Comparison of ENCODE assay signal across 8 cellular contexts in genomic region chr1:3068400-3069361, GRCh38. TPM values are rescaled to one million over a fixed set of nuclear protein-coding genes. Genes with fewer than 3 reads are reported as not detected.
DNase-seq lines count a peak whose midpoint lies in the region; ATAC-seq and TF ChIP-seq lines count a peak whose summit lies in the region.

Gene PRDM16 (plus strand): TSS chr1:3069203. CDS start chr1:3069260, 57 bp downstream.

- H3K4me2 ChIP-seq in Loucy (ENCODE audit: low read depth, low read length, poor library complexity, severe bottlenecking) = peak within 1 kb of the TSS; percentile 81

- CTCF ChIA-PET in BJ (lab: Yijun Ruan, JAX) = no interaction called here

- H3K79me2 ChIP-seq in Loucy (ENCODE audit: insufficient read depth, low read length) = peaks cover 72% of the 10 kb centered on the region

- H3K4me1 ChIP-seq in Loucy (ENCODE audit: insufficient read depth, low read length, poor library complexity, severe bottlenecking) (peaks cover 28% of the 10 kb centered on the region), breast epithelium (peaks cover 3 to 11% of the 10 kb centered on the region in 2 donors)

- DNase-seq in BJ (ENCODE audit: low read depth) (no peak), breast epithelium (ENCODE audit: low spot score in 2 of 2) (no peak), kidney epithelial cell (ENCODE audit: low read depth) (no peak), activated gamma-delta T cell (lab: John Stamatoyannopoulos, UW) (no peak)
- DNase-seq in stimulated activated CD4-positive, alpha-beta T cell treated with anti-CD3 and anti-CD28 coated beads, Interleukin-4, amount 100 ng/mL, for 4 hours = peak; percentile 24 to 30

- no peaks in the 10 kb centered on the region for H3F3A ChIP-seq in Loucy (ENCODE audit: low read depth)

- no peak for TF ChIP-seq POLR2A in breast epithelium (IDR thresholded peaks at IDR 0.05)

- H3K9me3 ChIP-seq in Loucy (ENCODE audit: insufficient read depth, low read depth, low read length) (no peaks in the 10 kb centered on the region), breast epithelium (no peaks in the 10 kb centered on the region)

- H3K9me2 ChIP-seq in Loucy (replicated peaks; ENCODE audit: low read depth, low read length) = no peaks in the 10 kb centered on the region

- H3K9ac ChIP-seq in Loucy (ENCODE audit: low read depth, low read length, poor library complexity, severe bottlenecking) = peak within 1 kb of the TSS; percentile 89

- H3K4me3 ChIP-seq in BJ (ENCODE audit: low read depth, low read length) (peak within 1 kb of the TSS; percentile 41), Loucy (ENCODE audit: low read length, poor library complexity, severe bottlenecking) (peak within 1 kb of the TSS; percentile 92), breast epithelium (peak within 1 kb of the TSS; percentile 71 to 81 (median 74)), kidney epithelial cell (ENCODE audit: low read depth, low read length) (peak within 1 kb of the TSS; percentile 37)

- H4K20me1 ChIP-seq in Loucy (ENCODE audit: insufficient read depth, low read length, poor library complexity, severe bottlenecking) = peaks cover 24% of the 10 kb centered on the region

- H3K27ac ChIP-seq in breast epithelium = peak within 1 kb of the TSS; percentile 45 to 59

- H3K36me3 ChIP-seq in BJ (ENCODE audit: control insufficient read depth, insufficient read depth, low read length) (no peaks in the 10 kb centered on the region), Loucy (ENCODE audit: insufficient read depth, low read length) (no peaks in the 10 kb centered on the region), breast epithelium (no peaks in the 10 kb centered on the region), kidney epithelial cell (ENCODE audit: control insufficient read depth, insufficient read depth, low read length) (no peaks in the 10 kb centered on the region)

- peaks cover 50% of the 10 kb centered on the region for H3K27me3 ChIP-seq in BJ (ENCODE audit: control insufficient read depth, insufficient read depth, low read length)
- H3K27me3 ChIP-seq in Loucy (ENCODE audit: insufficient read depth, low read length, poor library complexity, severe bottlenecking) = no peaks in the 10 kb centered on the region
- peaks cover 7 to 91% of the 10 kb centered on the region in 2 donors for H3K27me3 ChIP-seq in breast epithelium
- H3K27me3 ChIP-seq in kidney epithelial cell (ENCODE audit: control insufficient read depth, insufficient read depth, low read length) = peaks cover 91% of the 10 kb centered on the region

- peak within 1 kb of the TSS; percentile 92 for H2AFZ ChIP-seq in Loucy (ENCODE audit: low read length)

- ATAC-seq in GM21737 (IDR thresholded peaks at IDR 0.05; ENCODE audit: unreplicated experiment) = no peak
- ATAC-seq in HG02870 (IDR thresholded peaks at IDR 0.05; ENCODE audit: unreplicated experiment) = no peak

- intact Hi-C loops in breast epithelium (cut with DNase I; ENCODE audit: low total_unique reads) = no loop called here

- TF ChIP-seq CTCF in BJ (IDR thresholded peaks at IDR 0.05; ENCODE audit: insufficient read depth, low read depth, low read length) = no peak
- TF ChIP-seq CTCF in Loucy (conservative IDR thresholded peaks at IDR 0.05; ENCODE audit: low read length) = no peak
- TF ChIP-seq CTCF in breast epithelium (IDR thresholded peaks at IDR 0.05) = no peak
- TF ChIP-seq CTCF in kidney epithelial cell (IDR thresholded peaks at IDR 0.05; ENCODE audit: insufficient read depth, low read length, poor library complexity, severe bottlenecking) = no peak

- POLR2A ChIA-PET in BJ (lab: Charles Lee) = no interaction called here

RNA-seq across cellular contexts. Expression of gene PRDM16, which starts in this region (rescaled TPM):
- polyA plus RNA-seq in BJ (2011; rRNA removed) = 0.01 and 0.02 TPM in 2 replicates
- polyA minus RNA-seq in BJ (2011; rRNA and poly(A)+ RNA removed) = not detected in 2 replicates
- total RNA-seq in breast epithelium = 1 to 10 TPM in 2 of 3 donors, under 1 TPM in 1; 0.48 to 3.8 (median 3.6) TPM
- total RNA-seq in kidney epithelial cell = 1.4 and 5.6 TPM in 2 replicates

Comparison
In these comparisons a context has a peak if more than half of its experiments do, and no peak if none do; other contexts are left out.
1. DNase-seq: peak in stimulated activated CD4-positive, alpha-beta T cell treated with anti-CD3 and anti-CD28 coated beads, Interleukin-4, amount 100 ng/mL, for 4 hours (2 of 2); none in BJ (single experiment), breast epithelium (0 of 2), kidney epithelial cell (single experiment) and activated gamma-delta T cell (single experiment).
2. H3K4me3 ChIP-seq: peak in every context shown above with its lines; median percentile 92 in Loucy; 74 in breast epithelium; 41 in BJ; 37 in kidney epithelial cell.